ENCODE assay signal across 9 cellular contexts in the genomic region with DNA sequence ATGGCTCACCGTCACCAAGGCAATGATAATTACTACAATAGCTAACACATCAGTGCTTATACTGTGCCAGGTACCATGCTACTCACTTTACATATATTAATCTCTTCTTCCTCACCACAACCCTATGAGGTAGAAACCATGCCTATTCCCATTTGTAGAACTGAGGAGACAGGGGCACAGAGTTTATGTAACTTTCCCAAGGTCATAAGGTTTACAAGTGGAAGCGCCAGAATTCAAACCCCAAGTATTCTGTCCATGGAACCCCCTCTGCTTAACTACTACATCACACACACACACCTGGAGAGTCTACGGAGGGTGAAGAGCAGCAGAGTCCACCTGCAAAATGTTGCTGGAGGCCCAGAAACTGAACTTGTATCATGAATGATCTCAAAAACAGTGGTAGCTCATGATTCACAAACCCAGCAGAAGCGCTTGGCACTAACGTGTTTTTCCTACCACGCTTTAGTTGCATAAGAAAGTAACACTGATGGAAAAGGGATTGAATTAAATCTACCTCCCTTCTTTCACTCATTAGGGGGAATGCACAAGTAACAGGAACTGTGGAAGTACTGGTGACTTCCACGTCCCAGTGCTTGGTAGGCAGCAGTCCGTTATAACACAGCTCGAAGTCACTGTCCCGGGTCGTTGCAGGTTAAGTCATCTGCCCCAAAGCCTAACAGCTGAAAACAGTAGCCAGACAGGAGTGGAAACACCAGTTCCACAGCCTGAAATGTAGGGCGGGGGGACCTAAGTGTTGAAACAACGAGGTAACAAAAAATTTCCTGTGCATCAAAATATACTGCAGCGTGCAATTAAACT. TPM values are rescaled to one million over a fixed set of nuclear protein-coding genes. Genes with fewer than 3 reads are reported as not detected.
DNase-seq lines count a peak whose midpoint lies in the region; ATAC-seq and TF ChIP-seq lines count a peak whose summit lies in the region.
"Had no signal": no experiment of that assay in that cellular context is flagged by ENCODE, and none has a peak within 500 bp of the region (broad histone marks: within the 10 kb centered on the region; RNA-seq: fewer than 3 reads in every experiment).

No MANE protein-coding gene starts in this region.

- H3K9ac ChIP-seq in iPS-15b (ENCODE audit: low read depth, low read length) (no peak overlapping the region), stomach smooth muscle (ENCODE audit: low read length in 2 of 2) (no peak overlapping the region)

- H3K27me3 ChIP-seq in iPS-15b (ENCODE audit: control insufficient read depth, insufficient read depth, low read length) (peaks cover 9% of the 10 kb centered on the region), stomach smooth muscle (ENCODE audit: control insufficient read depth in 1 of 2, insufficient read depth in 2 of 2, low read length in 2 of 2) (no peaks in the 10 kb centered on the region)

- H3K9me3 ChIP-seq in iPS-15b (ENCODE audit: control insufficient read depth, insufficient read depth, low read length): no peaks in the 10 kb centered on the region
- no peaks in the 10 kb centered on the region for H3K9me3 ChIP-seq in stomach smooth muscle (ENCODE audit: control insufficient read depth in 2 of 2, low read length in 2 of 2)

- peak overlapping the region; percentile 73 for H3K4me3 Mint-ChIP-seq in activated T-cell treated with anti-CD3 and anti-CD28 coated beads, Interleukin-2, amount 50 U/mL, for 4 hours
- H3K4me3 Mint-ChIP-seq in activated CD8-positive, alpha-beta T cell treated with anti-CD3 and anti-CD28 coated beads for 36 hours: peak overlapping the region; percentile 71

- peak overlapping the region; percentile 22 for H3K27ac Mint-ChIP-seq in activated CD8-positive, alpha-beta T cell treated with anti-CD3 and anti-CD28 coated beads for 36 hours

- DNase-seq in activated T-cell treated with anti-CD3 and anti-CD28 coated beads, Interleukin-2, amount 50 U/mL, for 4 hours: no peak
- DNase-seq in activated T-cell treated with anti-CD3 and anti-CD28 coated beads, Interleukin-2, amount 50 U/mL, for 1 hour: no peak
- DNase-seq in activated CD8-positive, alpha-beta T cell treated with anti-CD3 and anti-CD28 coated beads for 36 hours: peak; percentile 30
- DNase-seq in GM13977 (ENCODE audit: low spot score) (no peak), ACHN (no peak)
- DNase-seq: COR-L47 had no signal

- H3K36me3 Mint-ChIP-seq in activated T-cell treated with anti-CD3 and anti-CD28 coated beads, Interleukin-2, amount 50 U/mL, for 4 hours (ENCODE audit: insufficient read depth): no peaks in the 10 kb centered on the region
- peaks cover 24% of the 10 kb centered on the region for H3K36me3 Mint-ChIP-seq in activated CD8-positive, alpha-beta T cell treated with anti-CD3 and anti-CD28 coated beads for 36 hours (ENCODE audit: low read depth)

- no peak overlapping the region for H3K27ac ChIP-seq in stomach smooth muscle (ENCODE audit: low read length)

- H3K4me1 ChIP-seq in iPS-15b (ENCODE audit: control insufficient read depth, insufficient read depth, low read length) (no peaks in the 10 kb centered on the region), stomach smooth muscle (ENCODE audit: control insufficient read depth, insufficient read depth, low read length) (peaks cover 18% of the 10 kb centered on the region)

- H3K36me3 ChIP-seq in iPS-15b (ENCODE audit: control insufficient read depth, insufficient read depth, low read length): no peaks in the 10 kb centered on the region
- H3K36me3 ChIP-seq in stomach smooth muscle (ENCODE audit: control insufficient read depth in 2 of 2, insufficient read depth in 2 of 2, low read length in 2 of 2): no peaks in the 10 kb centered on the region

- CTCF ChIA-PET in activated CD8-positive, alpha-beta T cell treated with anti-CD3 and anti-CD28 coated beads for 36 hours (lab: Charles Lee): interaction anchor here (1.4 to 3.7 kb wide), 5 partner anchors 10 to 54 kb away, joined by 3 to 15 read pairs (median 4); no protein-coding TSS in a partner anchor

- POLR2A ChIA-PET in activated CD8-positive, alpha-beta T cell treated with anti-CD3 and anti-CD28 coated beads for 36 hours (lab: Charles Lee): interaction anchor here (0.6 to 2.3 kb wide), 4 partner anchors 10 to 1511 kb away, joined by 3 to 5 read pairs (median 3); no protein-coding TSS in a partner anchor

- H3K9me3 Mint-ChIP-seq in activated T-cell treated with anti-CD3 and anti-CD28 coated beads, Interleukin-2, amount 50 U/mL, for 4 hours: no peaks in the 10 kb centered on the region
- no peaks in the 10 kb centered on the region for H3K9me3 Mint-ChIP-seq in activated CD8-positive, alpha-beta T cell treated with anti-CD3 and anti-CD28 coated beads for 36 hours

- in situ Hi-C loops in GM13977 (cut with MboI; ENCODE audit: low pct_unique_long_range_greater_than_20kb, low sequenced_read_pairs, unreplicated experiment): no loop called here
- in situ Hi-C loops in ACHN (cut with HindIII; ENCODE audit: low pct_ligation_motif_present, low pct_unique_long_range_greater_than_20kb, low sequenced_read_pairs): no loop called here

- TF ChIP-seq CTCF in activated CD8-positive, alpha-beta T cell treated with anti-CD3 and anti-CD28 coated beads for 36 hours (IDR thresholded peaks at IDR 0.05): no peak
- TF ChIP-seq CTCF in GM13977 (IDR thresholded peaks at IDR 0.05; ENCODE audit: extremely low read depth, insufficient read depth, missing control alignments): no peak

- ATAC-seq in activated T-cell treated with anti-CD3 and anti-CD28 coated beads, Interleukin-2, amount 50 U/mL, for 4 hours: no peak
- ATAC-seq in activated CD8-positive, alpha-beta T cell treated with anti-CD3 and anti-CD28 coated beads for 36 hours: no peak
- no peak for ATAC-seq in activated CD4-positive, CD25-positive, alpha-beta regulatory T cell treated with anti-CD3 and anti-CD28 coated beads, Interleukin-2, amount 50 U/mL, for 24 hours

- intact Hi-C loops in activated CD8-positive, alpha-beta T cell treated with anti-CD3 and anti-CD28 coated beads for 36 hours (cut with micrococcal nuclease): loop anchor here (5.0 kb wide), 1 partner anchor 84 kb away; no protein-coding TSS in a partner anchor

- no peaks in the 10 kb centered on the region for H3K27me3 Mint-ChIP-seq in activated T-cell treated with anti-CD3 and anti-CD28 coated beads, Interleukin-2, amount 50 U/mL, for 4 hours (ENCODE audit: low read depth)
- no peaks in the 10 kb centered on the region for H3K27me3 Mint-ChIP-seq in activated CD8-positive, alpha-beta T cell treated with anti-CD3 and anti-CD28 coated beads for 36 hours

- peaks cover 57% of the 10 kb centered on the region for H3K4me1 Mint-ChIP-seq in activated T-cell treated with anti-CD3 and anti-CD28 coated beads, Interleukin-2, amount 50 U/mL, for 4 hours (ENCODE audit: low read depth)
- H3K4me1 Mint-ChIP-seq in activated CD8-positive, alpha-beta T cell treated with anti-CD3 and anti-CD28 coated beads for 36 hours (ENCODE audit: low read depth): peaks cover 54% of the 10 kb centered on the region

- H3K4me3 ChIP-seq in iPS-15b (ENCODE audit: low read depth, low read length) (peak overlapping the region; percentile 0), stomach smooth muscle (ENCODE audit: low read length in 2 of 2) (peak overlapping the region; percentile 47 to 68)

RNA-seq across cellular contexts. Expression of gene ITPR2, which starts 2.0 kb away (rescaled TPM):
- 10 to 100 TPM; 18.2 to 26.7 (median 21.0) TPM for total RNA-seq in activated T-cell treated with anti-CD3 and anti-CD28 coated beads, Interleukin-2, amount 50 U/mL, for 4 hours
- total RNA-seq in activated CD8-positive, alpha-beta T cell treated with anti-CD3 and anti-CD28 coated beads for 36 hours: 10 to 100 TPM; 38.9 to 41.2 TPM
